In genomic region chr10:22319559-22320558, GRCh38 we compare ENCODE assay signal across 2 cellular contexts.
TF ChIP-seq lines count a peak whose summit lies in the region.

No MANE protein-coding gene starts in this region.

TF ChIP-seq in HCT116, 20 proteins besides CTCF, POLR2A, EP300 and RAD21 (continued from another document):
- no peak for TF ChIP-seq REST (IDR thresholded peaks at IDR 0.05; ENCODE audit: low read depth)
- no peak for TF ChIP-seq CEBPB (IDR thresholded peaks at IDR 0.05; ENCODE audit: low read depth)
- TF ChIP-seq FOSL1 (IDR thresholded peaks at IDR 0.05; ENCODE audit: low read depth), result no peak
- TF ChIP-seq ATF3 (IDR thresholded peaks at IDR 0.05), result no peak
- no peak for TF ChIP-seq EZH2 (IDR thresholded peaks at IDR 0.05)
- TF ChIP-seq JUND (IDR thresholded peaks at IDR 0.05), result no peak
- no peak for TF ChIP-seq YY1 (IDR thresholded peaks at IDR 0.05; ENCODE audit: extremely low read depth, insufficient replicate concordance, low read depth, low read length)

TF ChIP-seq in liver, 16 proteins besides CTCF, POLR2A, EP300 and RAD21 (continued from another document):
- TF ChIP-seq REST (IDR thresholded peaks at IDR 0.05) (no peak), JUND (IDR thresholded peaks at IDR 0.05) (no peak), GABPA (IDR thresholded peaks at IDR 0.05 in 1 of 2, conservative IDR thresholded peaks at IDR 0.05 in 1 of 2) (no peak), HNF4A (conservative IDR thresholded peaks at IDR 0.05) (no peak)
